8 cellular contexts compared by ENCODE assay signal in genomic region chr1:247390116-247390791, GRCh38. TPM values are rescaled to one million over a fixed set of nuclear protein-coding genes. Genes with fewer than 3 reads are reported as not detected.
DNase-seq lines count a peak whose midpoint lies in the region; ATAC-seq and TF ChIP-seq lines count a peak whose summit lies in the region.

No MANE protein-coding gene starts in this region.

- no peaks in the 10 kb centered on the region for H3K36me3 ChIP-seq in liver (ENCODE audit: control insufficient read depth in 4 of 4, insufficient read depth in 3 of 4, low read depth in 1 of 4, low read length in 3 of 4)

- H3K9me3 ChIP-seq in liver (ENCODE audit: control insufficient read depth in 4 of 4, low read length in 3 of 4), result no peaks in the 10 kb centered on the region

- H3K4me3 ChIP-seq in choroid plexus epithelial cell (ENCODE audit: low read depth, low read length) (peak overlapping the region; percentile 42), liver (ENCODE audit: low read depth in 1 of 3, low read length in 3 of 3) (no peak overlapping the region)

- peak; percentile 95 for TF ChIP-seq CTCF in C4-2B (conservative IDR thresholded peaks at IDR 0.05)
- TF ChIP-seq CTCF in choroid plexus epithelial cell (conservative IDR thresholded peaks at IDR 0.05; ENCODE audit: low read depth, low read length), result peak; percentile 98
- TF ChIP-seq CTCF in liver (IDR thresholded peaks at IDR 0.05; ENCODE audit: low read depth, low read length, missing input control), result peak; percentile 74

- H3K9ac ChIP-seq in liver (ENCODE audit: low read depth in 1 of 2, low read length in 2 of 2), result no peak overlapping the region

- H3K27me3 ChIP-seq in liver (ENCODE audit: control insufficient read depth in 4 of 4, insufficient read depth in 4 of 4, low read length in 3 of 4), result no peaks in the 10 kb centered on the region

- WGBS in liver, result 15% methylated on average over 13 of the region's 13 CpGs

- ATAC-seq in GM19395 (IDR thresholded peaks at IDR 0.05; ENCODE audit: unreplicated experiment) (peak; percentile 99), HG03457 (IDR thresholded peaks at IDR 0.05; ENCODE audit: unreplicated experiment) (peak; percentile 100)

- peak; percentile 24 for DNase-seq in NCI-H524 treated with DMSO at 0.1 percent for 48 hours (lab: John Stamatoyannopoulos, UW)
- DNase-seq in activated CD4-positive, alpha-beta T cell treated with anti-CD3 and anti-CD28 coated beads for 24 hours (ENCODE audit: low read depth in 2 of 2), result peak; percentile 74 to 83
- DNase-seq in choroid plexus epithelial cell (ENCODE audit: low read depth), result peak; percentile 82
- DNase-seq in stimulated activated CD4-positive, alpha-beta T cell treated with anti-CD3 and anti-CD28 coated beads, Interleukin-4, amount 100 ng/mL, for 48 hours (ENCODE audit: low read depth in 2 of 2), result peak; percentile 72 to 77

- peaks cover 0 to 3% (median 0%) of the 10 kb centered on the region in 4 donors for H3K4me1 ChIP-seq in liver (ENCODE audit: control insufficient read depth in 4 of 4, insufficient read depth in 4 of 4, low read length in 3 of 4)

- TF ChIP-seq RAD21 in liver (IDR thresholded peaks at IDR 0.05), result peak; percentile 81 to 87

- no peak overlapping the region for H3K27ac ChIP-seq in C4-2B
- no peak overlapping the region for H3K27ac ChIP-seq in liver (ENCODE audit: low read depth in 1 of 2, low read length in 2 of 2)

TF ChIP-seq in liver, 16 proteins besides CTCF, POLR2A, EP300 and RAD21:
- TF ChIP-seq GABPA (IDR thresholded peaks at IDR 0.05 in 1 of 2, conservative IDR thresholded peaks at IDR 0.05 in 1 of 2), result peak in 1 of 2 donors; percentile 4
- TF ChIP-seq MAX (IDR thresholded peaks at IDR 0.05), result no peak

RNA-seq across cellular contexts. Expression of gene NLRP3, which starts 25.7 kb away (rescaled TPM):
- 1 to 10 TPM in 1 of 2 donors, under 1 TPM in 1; 0.84 to 1.9 TPM for total RNA-seq in liver
- polyA plus RNA-seq in liver, result under 1 TPM; 0.28 to 0.39 TPM

RNA-seq across cellular contexts. Expression of gene ZNF496, which starts 58.6 kb away (rescaled TPM):
- total RNA-seq in liver, result 1 to 10 TPM; 5.9 to 7.5 TPM
- 1 to 10 TPM in 1 of 2 donors, under 1 TPM in 1; 0.93 to 3.4 TPM for polyA plus RNA-seq in liver

Comparison
In these comparisons a context has a peak if more than half of its experiments do, and no peak if none do; other contexts are left out.
1. DNase-seq: peak in every context shown above with its lines; median percentile 82 in choroid plexus epithelial cell; 78 in activated CD4-positive, alpha-beta T cell treated with anti-CD3 and anti-CD28 coated beads for 24 hours; 74 in stimulated activated CD4-positive, alpha-beta T cell treated with anti-CD3 and anti-CD28 coated beads, Interleukin-4, amount 100 ng/mL, for 48 hours; 24 in NCI-H524 treated with DMSO at 0.1 percent for 48 hours.